1 cellular context compared by ENCODE assay signal in the genomic region with DNA sequence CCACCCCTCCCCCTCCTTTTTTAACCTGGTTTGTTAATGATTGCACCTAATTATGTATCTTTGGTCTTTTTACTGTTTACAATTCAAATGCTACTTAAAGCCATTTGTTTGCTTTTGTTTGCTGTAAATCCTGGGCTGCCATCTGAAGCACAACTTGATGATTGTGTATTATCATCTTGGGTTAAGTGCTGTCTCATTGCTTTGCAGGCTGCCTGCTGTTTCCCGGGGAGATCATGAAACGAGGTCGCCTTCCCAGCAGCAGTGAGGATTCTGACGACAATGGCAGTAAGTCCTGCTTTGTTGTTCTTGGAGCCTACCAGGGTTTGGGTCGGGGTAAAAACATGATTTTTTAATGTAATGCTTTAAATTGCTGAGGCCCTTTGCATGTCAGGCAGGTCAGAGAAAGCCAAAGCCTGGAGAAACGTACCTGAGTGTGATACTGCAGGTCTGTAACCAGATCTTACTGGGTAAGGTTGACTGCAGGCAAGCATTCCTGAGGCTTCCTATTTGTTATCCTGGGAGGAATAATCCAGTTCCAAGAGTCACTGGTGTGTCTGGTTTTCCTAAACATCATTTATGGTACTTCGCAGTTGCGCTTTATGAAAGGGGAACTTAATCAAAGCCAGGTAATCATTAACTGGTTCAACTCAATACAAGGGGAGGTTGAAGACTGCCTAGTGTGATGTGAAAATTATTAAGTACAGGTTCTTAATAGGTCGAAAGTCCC.
TF ChIP-seq lines count a peak whose summit lies in the region.

No MANE protein-coding gene starts in this region.

TF ChIP-seq in IMR-90, 13 proteins besides CTCF, POLR2A, EP300 and RAD21:
- TF ChIP-seq USF2 (IDR thresholded peaks at IDR 0.05; ENCODE audit: low read depth, low read length): no peak
- TF ChIP-seq NFE2L2 (IDR thresholded peaks at IDR 0.05; ENCODE audit: low read depth, low read length): peak; percentile 49; the same call in 1 of the 2 replicates
- TF ChIP-seq CEBPB (IDR thresholded peaks at IDR 0.05; ENCODE audit: low read depth, low read length): no peak
